In genomic region chr10:35827783-35828182, GRCh38 we compare ENCODE assay signal across 21 cellular contexts.
"Had no signal": no experiment of that assay in that cellular context is flagged by ENCODE, and none has a peak within 500 bp of the region (broad histone marks: within the 10 kb centered on the region; RNA-seq: fewer than 3 reads in every experiment).

No MANE protein-coding gene starts in this region.

- H3K36me3 Mint-ChIP-seq: activated naive CD8-positive, alpha-beta T cell treated with anti-CD3 and anti-CD28 coated beads for 36 hours; natural killer cell had no signal

- H3K4me1 ChIP-seq: breast epithelium, foreskin keratinocyte, left lung had no signal

- H3K4me1 Mint-ChIP-seq: activated naive CD8-positive, alpha-beta T cell treated with anti-CD3 and anti-CD28 coated beads for 36 hours; activated T-helper 17 cell treated with anti-CD3 and anti-CD28 coated beads, Interleukin-2, amount 50 U/mL, for 72 hours; central memory CD8-positive, alpha-beta T cell; natural killer cell; stimulated activated naive CD8-positive, alpha-beta T cell treated with anti-CD3 and anti-CD28 coated beads, Interleukin-15, amount 100 ng/mL, for 72 hours had no signal

- H3K27me3 ChIP-seq: breast epithelium, foreskin keratinocyte, left lung, ovary, suprapubic skin, tibial nerve had no signal

- H3K9me3 Mint-ChIP-seq: activated naive CD8-positive, alpha-beta T cell treated with anti-CD3 and anti-CD28 coated beads for 36 hours; activated T-cell treated with anti-CD3 and anti-CD28 coated beads, Interleukin-2, amount 50 U/mL, for 24 hours; activated T-helper 17 cell treated with anti-CD3 and anti-CD28 coated beads, Interleukin-2, amount 50 U/mL, for 72 hours had no signal

- DNase-seq: activated CD4-positive, alpha-beta T cell treated with anti-CD3 and anti-CD28 coated beads, Interleukin-2, amount 50 U/mL, for 1 hour; activated CD4-positive, CD25-positive, alpha-beta regulatory T cell treated with anti-CD3 and anti-CD28 coated beads, Interleukin-2, amount 50 U/mL, for 72 hours; activated naive CD4-positive, alpha-beta T cell; activated naive CD8-positive, alpha-beta T cell treated with anti-CD3 and anti-CD28 coated beads for 36 hours; activated T-cell treated with anti-CD3 and anti-CD28 coated beads, Interleukin-2, amount 50 U/mL, for 24 hours; foreskin keratinocyte; kidney glomerular epithelial cell; left lung; natural killer cell; ovary; right cardiac atrium; stimulated activated CD4-positive, alpha-beta T cell treated with anti-CD3 and anti-CD28 coated beads, Interleukin-12 subunit alpha, Interleukin-12 subunit beta, amount 100 ng/mL, for 4 hours; stimulated activated naive CD8-positive, alpha-beta T cell treated with anti-CD3 and anti-CD28 coated beads, Interleukin-15, amount 100 ng/mL, for 72 hours had no signal

- ATAC-seq: activated T-helper 17 cell treated with anti-CD3 and anti-CD28 coated beads, Interleukin-2, amount 50 U/mL, for 72 hours; foreskin keratinocyte; left lung; natural killer cell; right cardiac atrium had no signal

- H3K4me3 ChIP-seq: breast epithelium, coronary artery, left lung, lung, ovary, suprapubic skin, tibial nerve had no signal

- H3K4me3 Mint-ChIP-seq: activated naive CD8-positive, alpha-beta T cell treated with anti-CD3 and anti-CD28 coated beads for 36 hours; activated T-cell treated with anti-CD3 and anti-CD28 coated beads, Interleukin-2, amount 50 U/mL, for 24 hours; activated T-helper 17 cell treated with anti-CD3 and anti-CD28 coated beads, Interleukin-2, amount 50 U/mL, for 72 hours; central memory CD8-positive, alpha-beta T cell; natural killer cell; stimulated activated naive CD8-positive, alpha-beta T cell treated with anti-CD3 and anti-CD28 coated beads, Interleukin-15, amount 100 ng/mL, for 72 hours had no signal

- H3K27ac Mint-ChIP-seq: activated naive CD8-positive, alpha-beta T cell treated with anti-CD3 and anti-CD28 coated beads for 36 hours; activated T-cell treated with anti-CD3 and anti-CD28 coated beads, Interleukin-2, amount 50 U/mL, for 24 hours; activated T-helper 17 cell treated with anti-CD3 and anti-CD28 coated beads, Interleukin-2, amount 50 U/mL, for 72 hours; natural killer cell; stimulated activated naive CD8-positive, alpha-beta T cell treated with anti-CD3 and anti-CD28 coated beads, Interleukin-15, amount 100 ng/mL, for 72 hours had no signal

- H3K27ac ChIP-seq: breast epithelium, coronary artery, foreskin keratinocyte, left lung, ovary, suprapubic skin, tibial nerve, VCaP had no signal

- H3K27me3 Mint-ChIP-seq: activated T-cell treated with anti-CD3 and anti-CD28 coated beads, Interleukin-2, amount 50 U/mL, for 24 hours; central memory CD8-positive, alpha-beta T cell; stimulated activated naive CD8-positive, alpha-beta T cell treated with anti-CD3 and anti-CD28 coated beads, Interleukin-15, amount 100 ng/mL, for 72 hours had no signal

- H3K36me3 ChIP-seq: breast epithelium, left lung, ovary, suprapubic skin, tibial nerve had no signal

- H3K9me3 ChIP-seq: breast epithelium, left lung, ovary, suprapubic skin, tibial nerve had no signal
